Comparison of ENCODE assay signal across 1 cellular context in genomic region chr2:55416826-55417568, GRCh38.
TF ChIP-seq lines count a peak whose summit lies in the region.

No MANE protein-coding gene starts in this region.

TF ChIP-seq in K562, 482 proteins besides CTCF, POLR2A, EP300 and RAD21:
- TF ChIP-seq TRIM24 (IDR thresholded peaks at IDR 0.05), result no peak
- TF ChIP-seq SRSF7 (optimal IDR thresholded peaks at IDR 0.05; ENCODE audit: low read depth, low read length), result no peak
- 0 out of 2 replicates have a peak, but pooled peaks have one; percentile 6 for TF ChIP-seq EP400 (IDR thresholded peaks at IDR 0.05)
